ENCODE assay signal across 35 cellular contexts in genomic region chr13:42526276-42526675, GRCh38. TPM values are rescaled to one million over a fixed set of nuclear protein-coding genes. Genes with fewer than 3 reads are reported as not detected.
"Had no signal": no experiment of that assay in that cellular context is flagged by ENCODE, and none has a peak within 500 bp of the region (broad histone marks: within the 10 kb centered on the region; RNA-seq: fewer than 3 reads in every experiment).

No MANE protein-coding gene starts in this region.

- H3K4me1 ChIP-seq: colonic mucosa, gastrocnemius medialis, lower lobe of right lung, prostate gland, vagina had no signal

- H3K4me2 ChIP-seq: smooth muscle cell had no signal

- H3K36me3 ChIP-seq: cardiac muscle cell, colonic mucosa, gastrocnemius medialis, lower lobe of right lung, ovary, prostate gland, vagina had no signal

- H3K27me3 ChIP-seq: body of pancreas, cardiac muscle cell, colonic mucosa, gastrocnemius medialis, ovary, vagina had no signal

- DNase-seq: activated CD4-positive, alpha-beta T cell treated with anti-CD3 and anti-CD28 coated beads for 4 hours; activated CD4-positive, alpha-beta T cell treated with anti-CD3 and anti-CD28 coated beads, Interleukin-2, amount 50 U/mL, for 4 hours; activated naive CD4-positive, alpha-beta T cell; activated T-cell treated with anti-CD3 and anti-CD28 coated beads for 4 hours; activated T-cell treated with anti-CD3 and anti-CD28 coated beads, Interleukin-2, amount 50 U/mL, for 72 hours; anterior cingulate cortex; body of pancreas; cerebellar nuclear complex; colonic mucosa; dorsolateral prefrontal cortex; effector memory CD4-positive, alpha-beta T cell; erythroblast; gastrocnemius medialis; hypothalamus; immature natural killer cell; lower lobe of right lung; mucosa of descending colon; ovary; stimulated activated CD4-positive, alpha-beta T cell treated with anti-CD3 and anti-CD28 coated beads, Interleukin-1b, Interleukin-23, amount 100 ng/mL, for 48 hours; stimulated activated CD4-positive, alpha-beta T cell treated with anti-CD3 and anti-CD28 coated beads, Interleukin-4, amount 100 ng/mL, for 4 hours; stimulated activated CD8-positive, alpha-beta memory T cell treated with anti-CD3 and anti-CD28 coated beads, Interleukin-4, amount 100 ng/mL, for 48 hours; stimulated activated naive CD8-positive, alpha-beta T cell treated with anti-CD3 and anti-CD28 coated beads, Interleukin-15, amount 100 ng/mL, for 72 hours; substantia nigra; T-helper 9 cell had no signal

- H3K4me3 ChIP-seq: body of pancreas, cardiac muscle cell, colonic mucosa, dorsolateral prefrontal cortex, gastrocnemius medialis, lower lobe of right lung, mucosa of descending colon, ovary, prostate gland, smooth muscle cell, vagina had no signal

- H3K9me3 ChIP-seq: body of pancreas, colonic mucosa, gastrocnemius medialis, lower lobe of right lung, mucosa of descending colon, ovary, prostate gland, vagina had no signal

- ATAC-seq: activated naive CD4-positive, alpha-beta T cell treated with anti-CD3 and anti-CD28 coated beads, Interleukin-2, amount 50 U/mL, for 72 hours; activated T-cell treated with anti-CD3 and anti-CD28 coated beads, Interleukin-2, amount 50 U/mL, for 72 hours; body of pancreas; gastrocnemius medialis; left lobe of liver; lower lobe of right lung; mucosa of descending colon; natural killer cell treated with Interleukin-12 subunit alpha and Interleukin-12 subunit beta and Interleukin-15 and Interleukin-18, amount 100 ng/mL, for 72 hours; stimulated activated memory B cell treated with anti-CD40 and anti-IgM and Interleukin-4, amounts not matched to agents 10 μg/mL and 1 μg/mL and 100 μg/mL, for 72 hours; stimulated activated naive CD8-positive, alpha-beta T cell treated with anti-CD3 and anti-CD28 coated beads, Interleukin-15, amount 100 ng/mL, for 72 hours had no signal

- H3K27ac ChIP-seq: cardiac muscle cell, colonic mucosa, dorsolateral prefrontal cortex, gastrocnemius medialis, lower lobe of right lung, ovary, prostate gland, vagina, VCaP had no signal

RNA-seq across cellular contexts. Expression of gene TNFSF11, which starts 47.7 kb away (rescaled TPM):
- total RNA-seq: cardiac muscle cell, lower lobe of right lung, mesenteric fat pad, myocyte, ovary, smooth muscle cell, vagina had no signal
- polyA plus RNA-seq: cardiac muscle cell, smooth muscle cell had no signal
